Comparison of ENCODE assay signal across 1 cellular context in genomic region chr1:237012789-237013383, GRCh38.
TF ChIP-seq lines count a peak whose summit lies in the region.

No MANE protein-coding gene starts in this region.

TF ChIP-seq in HEK293, 187 proteins besides CTCF, POLR2A, EP300 and RAD21 (continued from another document and continues in another):
- TF ChIP-seq ZBTB20 (tag by site-specific recombination; IDR thresholded peaks at IDR 0.05) (peak; percentile 74), SP2 (tag by site-specific recombination; IDR thresholded peaks at IDR 0.05) (no peak), ZFP69B (tag by site-specific recombination; IDR thresholded peaks at IDR 0.05) (peak; percentile 47; the same call in 1 of the 2 replicates), ZNF274 (IDR thresholded peaks at IDR 0.05; ENCODE audit: low read length) (no peak), ZNF274 (tag by site-specific recombination; IDR thresholded peaks at IDR 0.05; ENCODE audit: borderline replicate concordance) (no peak), ZNF76 (tag by site-specific recombination; IDR thresholded peaks at IDR 0.05; ENCODE audit: borderline replicate concordance, low read depth) (no peak), ZNF341 (tag by site-specific recombination; IDR thresholded peaks at IDR 0.05; ENCODE audit: low read depth) (peak; percentile 86), ZNF112 (tag by site-specific recombination; IDR thresholded peaks at IDR 0.05) (no peak), ZNF544 (tag by site-specific recombination; IDR thresholded peaks at IDR 0.05) (no peak), FEZF1 (tag by site-specific recombination; IDR thresholded peaks at IDR 0.05) (peak; percentile 90), ZNF785 (tag by site-specific recombination; IDR thresholded peaks at IDR 0.05) (no peak), ZBTB48 (tag by site-specific recombination; IDR thresholded peaks at IDR 0.05) (peak; percentile 81), HOXA7 (CRISPR knock-in tag; IDR thresholded peaks at IDR 0.05; ENCODE audit: borderline replicate concordance) (no peak), TCF7L2 (IDR thresholded peaks at IDR 0.05; ENCODE audit: borderline replicate concordance, low read depth, low read length) (no peak), ZNF501 (tag by site-specific recombination; IDR thresholded peaks at IDR 0.05) (peak; percentile 93; the same call in 1 of the 2 replicates), EGR2 (tag by site-specific recombination; IDR thresholded peaks at IDR 0.05; ENCODE audit: low read depth) (no peak), ZNF837 (tag by site-specific recombination; IDR thresholded peaks at IDR 0.05) (no peak), KLF8 (tag by site-specific recombination; IDR thresholded peaks at IDR 0.05) (peak; percentile 69), ZNF658 (tag by site-specific recombination; IDR thresholded peaks at IDR 0.05) (no peak), IKZF3 (tag by site-specific recombination; IDR thresholded peaks at IDR 0.05) (peak; percentile 78), ZNF560 (tag by site-specific recombination; IDR thresholded peaks at IDR 0.05; ENCODE audit: borderline replicate concordance) (no peak), ZNF391 (tag by site-specific recombination; IDR thresholded peaks at IDR 0.05; ENCODE audit: borderline replicate concordance, low read depth) (0 out of 2 replicates have a peak, but pooled peaks have one; percentile 41), ZNF426 (tag by site-specific recombination; IDR thresholded peaks at IDR 0.05) (no peak), ATF2 (tag by site-specific recombination; IDR thresholded peaks at IDR 0.05; ENCODE audit: low read depth) (no peak), ZNF324 (tag by site-specific recombination; IDR thresholded peaks at IDR 0.05) (peak; percentile 61; the same call in 1 of the 2 replicates), ZSCAN23 (tag by site-specific recombination; IDR thresholded peaks at IDR 0.05) (0 out of 2 replicates have a peak, but pooled peaks have one; percentile 46), ZNF138 (tag by site-specific recombination; IDR thresholded peaks at IDR 0.05; ENCODE audit: borderline replicate concordance) (no peak), ZNF416 (tag by site-specific recombination; IDR thresholded peaks at IDR 0.05) (no peak), ZNF350 (tag by site-specific recombination; IDR thresholded peaks at IDR 0.05) (no peak), ZNF19 (tag by site-specific recombination; IDR thresholded peaks at IDR 0.05; ENCODE audit: low read depth) (no peak)
- TF ChIP-seq, protein P1, sequence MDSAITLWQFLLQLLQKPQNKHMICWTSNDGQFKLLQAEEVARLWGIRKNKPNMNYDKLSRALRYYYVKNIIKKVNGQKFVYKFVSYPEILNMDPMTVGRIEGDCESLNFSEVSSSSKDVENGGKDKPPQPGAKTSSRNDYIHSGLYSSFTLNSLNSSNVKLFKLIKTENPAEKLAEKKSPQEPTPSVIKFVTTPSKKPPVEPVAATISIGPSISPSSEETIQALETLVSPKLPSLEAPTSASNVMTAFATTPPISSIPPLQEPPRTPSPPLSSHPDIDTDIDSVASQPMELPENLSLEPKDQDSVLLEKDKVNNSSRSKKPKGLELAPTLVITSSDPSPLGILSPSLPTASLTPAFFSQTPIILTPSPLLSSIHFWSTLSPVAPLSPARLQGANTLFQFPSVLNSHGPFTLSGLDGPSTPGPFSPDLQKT (IDR thresholded peaks at IDR 0.05; ENCODE audit: borderline replicate concordance, low read depth, low read length): no peak
- TF ChIP-seq, protein P2, sequence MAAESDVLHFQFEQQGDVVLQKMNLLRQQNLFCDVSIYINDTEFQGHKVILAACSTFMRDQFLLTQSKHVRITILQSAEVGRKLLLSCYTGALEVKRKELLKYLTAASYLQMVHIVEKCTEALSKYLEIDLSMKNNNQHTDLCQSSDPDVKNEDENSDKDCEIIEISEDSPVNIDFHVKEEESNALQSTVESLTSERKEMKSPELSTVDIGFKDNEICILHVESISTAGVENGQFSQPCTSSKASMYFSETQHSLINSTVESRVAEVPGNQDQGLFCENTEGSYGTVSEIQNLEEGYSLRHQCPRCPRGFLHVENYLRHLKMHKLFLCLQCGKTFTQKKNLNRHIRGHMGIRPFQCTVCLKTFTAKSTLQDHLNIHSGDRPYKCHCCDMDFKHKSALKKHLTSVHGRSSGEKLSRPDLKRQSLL (tag by site-specific recombination; IDR thresholded peaks at IDR 0.05): no peak
- TF ChIP-seq, protein P3, sequence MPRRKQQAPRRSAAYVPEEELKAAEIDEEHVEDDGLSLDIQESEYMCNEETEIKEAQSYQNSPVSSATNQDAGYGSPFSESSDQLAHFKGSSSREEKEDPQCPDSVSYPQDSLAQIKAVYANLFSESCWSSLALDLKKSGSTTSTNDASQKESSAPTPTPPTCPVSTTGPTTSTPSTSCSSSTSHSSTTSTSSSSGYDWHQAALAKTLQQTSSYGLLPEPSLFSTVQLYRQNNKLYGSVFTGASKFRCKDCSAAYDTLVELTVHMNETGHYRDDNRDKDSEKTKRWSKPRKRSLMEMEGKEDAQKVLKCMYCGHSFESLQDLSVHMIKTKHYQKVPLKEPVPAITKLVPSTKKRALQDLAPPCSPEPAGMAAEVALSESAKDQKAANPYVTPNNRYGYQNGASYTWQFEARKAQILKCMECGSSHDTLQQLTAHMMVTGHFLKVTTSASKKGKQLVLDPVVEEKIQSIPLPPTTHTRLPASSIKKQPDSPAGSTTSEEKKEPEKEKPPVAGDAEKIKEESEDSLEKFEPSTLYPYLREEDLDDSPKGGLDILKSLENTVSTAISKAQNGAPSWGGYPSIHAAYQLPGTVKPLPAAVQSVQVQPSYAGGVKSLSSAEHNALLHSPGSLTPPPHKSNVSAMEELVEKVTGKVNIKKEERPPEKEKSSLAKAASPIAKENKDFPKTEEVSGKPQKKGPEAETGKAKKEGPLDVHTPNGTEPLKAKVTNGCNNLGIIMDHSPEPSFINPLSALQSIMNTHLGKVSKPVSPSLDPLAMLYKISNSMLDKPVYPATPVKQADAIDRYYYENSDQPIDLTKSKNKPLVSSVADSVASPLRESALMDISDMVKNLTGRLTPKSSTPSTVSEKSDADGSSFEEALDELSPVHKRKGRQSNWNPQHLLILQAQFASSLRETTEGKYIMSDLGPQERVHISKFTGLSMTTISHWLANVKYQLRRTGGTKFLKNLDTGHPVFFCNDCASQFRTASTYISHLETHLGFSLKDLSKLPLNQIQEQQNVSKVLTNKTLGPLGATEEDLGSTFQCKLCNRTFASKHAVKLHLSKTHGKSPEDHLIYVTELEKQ (tag by site-specific recombination; IDR thresholded peaks at IDR 0.05; ENCODE audit: borderline replicate concordance): 0 out of 2 replicates have a peak, but pooled peaks have one; percentile 47
- TF ChIP-seq, protein P4, sequence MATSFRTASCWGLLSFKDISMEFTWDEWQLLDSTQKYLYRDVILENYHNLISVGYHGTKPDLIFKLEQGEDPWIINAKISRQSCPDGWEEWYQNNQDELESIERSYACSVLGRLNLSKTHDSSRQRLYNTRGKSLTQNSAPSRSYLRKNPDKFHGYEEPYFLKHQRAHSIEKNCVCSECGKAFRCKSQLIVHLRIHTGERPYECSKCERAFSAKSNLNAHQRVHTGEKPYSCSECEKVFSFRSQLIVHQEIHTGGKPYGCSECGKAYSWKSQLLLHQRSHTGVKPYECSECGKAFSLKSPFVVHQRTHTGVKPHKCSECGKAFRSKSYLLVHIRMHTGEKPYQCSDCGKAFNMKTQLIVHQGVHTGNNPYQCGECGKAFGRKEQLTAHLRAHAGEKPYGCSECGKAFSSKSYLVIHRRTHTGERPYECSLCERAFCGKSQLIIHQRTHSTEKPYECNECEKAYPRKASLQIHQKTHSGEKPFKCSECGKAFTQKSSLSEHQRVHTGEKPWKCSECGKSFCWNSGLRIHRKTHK (tag by site-specific recombination; IDR thresholded peaks at IDR 0.05): no peak
- TF ChIP-seq, protein P5, sequence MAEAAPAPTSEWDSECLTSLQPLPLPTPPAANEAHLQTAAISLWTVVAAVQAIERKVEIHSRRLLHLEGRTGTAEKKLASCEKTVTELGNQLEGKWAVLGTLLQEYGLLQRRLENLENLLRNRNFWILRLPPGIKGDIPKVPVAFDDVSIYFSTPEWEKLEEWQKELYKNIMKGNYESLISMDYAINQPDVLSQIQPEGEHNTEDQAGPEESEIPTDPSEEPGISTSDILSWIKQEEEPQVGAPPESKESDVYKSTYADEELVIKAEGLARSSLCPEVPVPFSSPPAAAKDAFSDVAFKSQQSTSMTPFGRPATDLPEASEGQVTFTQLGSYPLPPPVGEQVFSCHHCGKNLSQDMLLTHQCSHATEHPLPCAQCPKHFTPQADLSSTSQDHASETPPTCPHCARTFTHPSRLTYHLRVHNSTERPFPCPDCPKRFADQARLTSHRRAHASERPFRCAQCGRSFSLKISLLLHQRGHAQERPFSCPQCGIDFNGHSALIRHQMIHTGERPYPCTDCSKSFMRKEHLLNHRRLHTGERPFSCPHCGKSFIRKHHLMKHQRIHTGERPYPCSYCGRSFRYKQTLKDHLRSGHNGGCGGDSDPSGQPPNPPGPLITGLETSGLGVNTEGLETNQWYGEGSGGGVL (tag by site-specific recombination; IDR thresholded peaks at IDR 0.05): peak; percentile 68
- TF ChIP-seq, protein P6, sequence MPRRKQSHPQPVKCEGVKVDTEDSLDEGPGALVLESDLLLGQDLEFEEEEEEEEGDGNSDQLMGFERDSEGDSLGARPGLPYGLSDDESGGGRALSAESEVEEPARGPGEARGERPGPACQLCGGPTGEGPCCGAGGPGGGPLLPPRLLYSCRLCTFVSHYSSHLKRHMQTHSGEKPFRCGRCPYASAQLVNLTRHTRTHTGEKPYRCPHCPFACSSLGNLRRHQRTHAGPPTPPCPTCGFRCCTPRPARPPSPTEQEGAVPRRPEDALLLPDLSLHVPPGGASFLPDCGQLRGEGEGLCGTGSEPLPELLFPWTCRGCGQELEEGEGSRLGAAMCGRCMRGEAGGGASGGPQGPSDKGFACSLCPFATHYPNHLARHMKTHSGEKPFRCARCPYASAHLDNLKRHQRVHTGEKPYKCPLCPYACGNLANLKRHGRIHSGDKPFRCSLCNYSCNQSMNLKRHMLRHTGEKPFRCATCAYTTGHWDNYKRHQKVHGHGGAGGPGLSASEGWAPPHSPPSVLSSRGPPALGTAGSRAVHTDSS (tag by site-specific recombination; IDR thresholded peaks at IDR 0.05): no peak
- TF ChIP-seq, protein P7, sequence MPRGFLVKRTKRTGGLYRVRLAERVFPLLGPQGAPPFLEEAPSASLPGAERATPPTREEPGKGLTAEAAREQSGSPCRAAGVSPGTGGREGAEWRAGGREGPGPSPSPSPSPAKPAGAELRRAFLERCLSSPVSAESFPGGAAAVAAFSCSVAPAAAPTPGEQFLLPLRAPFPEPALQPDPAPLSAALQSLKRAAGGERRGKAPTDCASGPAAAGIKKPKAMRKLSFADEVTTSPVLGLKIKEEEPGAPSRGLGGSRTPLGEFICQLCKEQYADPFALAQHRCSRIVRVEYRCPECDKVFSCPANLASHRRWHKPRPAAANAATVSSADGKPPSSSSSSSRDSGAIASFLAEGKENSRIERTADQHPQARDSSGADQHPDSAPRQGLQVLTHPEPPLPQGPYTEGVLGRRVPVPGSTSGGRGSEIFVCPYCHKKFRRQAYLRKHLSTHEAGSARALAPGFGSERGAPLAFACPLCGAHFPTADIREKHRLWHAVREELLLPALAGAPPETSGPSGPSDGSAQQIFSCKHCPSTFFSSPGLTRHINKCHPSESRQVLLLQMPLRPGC (tag by site-specific recombination; IDR thresholded peaks at IDR 0.05): 0 out of 2 replicates have a peak, but pooled peaks have one; percentile 45
- TF ChIP-seq, protein P8, sequence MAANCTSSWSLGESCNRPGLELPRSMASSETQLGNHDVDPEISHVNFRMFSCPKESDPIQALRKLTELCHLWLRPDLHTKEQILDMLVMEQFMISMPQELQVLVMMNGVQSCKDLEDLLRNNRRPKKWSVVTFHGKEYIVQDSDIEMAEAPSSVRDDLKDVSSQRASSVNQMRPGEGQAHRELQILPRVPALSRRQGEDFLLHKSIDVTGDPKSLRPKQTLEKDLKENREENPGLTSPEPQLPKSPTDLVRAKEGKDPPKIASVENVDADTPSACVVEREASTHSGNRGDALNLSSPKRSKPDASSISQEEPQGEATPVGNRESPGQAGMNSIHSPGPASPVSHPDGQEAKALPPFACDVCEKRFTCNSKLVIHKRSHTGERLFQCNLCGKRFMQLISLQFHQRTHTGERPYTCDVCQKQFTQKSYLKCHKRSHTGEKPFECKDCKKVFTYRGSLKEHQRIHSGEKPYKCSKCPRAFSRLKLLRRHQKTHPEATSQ (tag by site-specific recombination; IDR thresholded peaks at IDR 0.05): no peak
- TF ChIP-seq, protein P9, sequence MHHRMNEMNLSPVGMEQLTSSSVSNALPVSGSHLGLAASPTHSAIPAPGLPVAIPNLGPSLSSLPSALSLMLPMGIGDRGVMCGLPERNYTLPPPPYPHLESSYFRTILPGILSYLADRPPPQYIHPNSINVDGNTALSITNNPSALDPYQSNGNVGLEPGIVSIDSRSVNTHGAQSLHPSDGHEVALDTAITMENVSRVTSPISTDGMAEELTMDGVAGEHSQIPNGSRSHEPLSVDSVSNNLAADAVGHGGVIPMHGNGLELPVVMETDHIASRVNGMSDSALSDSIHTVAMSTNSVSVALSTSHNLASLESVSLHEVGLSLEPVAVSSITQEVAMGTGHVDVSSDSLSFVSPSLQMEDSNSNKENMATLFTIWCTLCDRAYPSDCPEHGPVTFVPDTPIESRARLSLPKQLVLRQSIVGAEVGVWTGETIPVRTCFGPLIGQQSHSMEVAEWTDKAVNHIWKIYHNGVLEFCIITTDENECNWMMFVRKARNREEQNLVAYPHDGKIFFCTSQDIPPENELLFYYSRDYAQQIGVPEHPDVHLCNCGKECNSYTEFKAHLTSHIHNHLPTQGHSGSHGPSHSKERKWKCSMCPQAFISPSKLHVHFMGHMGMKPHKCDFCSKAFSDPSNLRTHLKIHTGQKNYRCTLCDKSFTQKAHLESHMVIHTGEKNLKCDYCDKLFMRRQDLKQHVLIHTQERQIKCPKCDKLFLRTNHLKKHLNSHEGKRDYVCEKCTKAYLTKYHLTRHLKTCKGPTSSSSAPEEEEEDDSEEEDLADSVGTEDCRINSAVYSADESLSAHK (tag by site-specific recombination; IDR thresholded peaks at IDR 0.05): no peak
